In genomic region chr7:45089314-45089891, GRCh38 we compare ENCODE assay signal across 1 cellular context.
TF ChIP-seq lines count a peak whose summit lies in the region.

No MANE protein-coding gene starts in this region.

TF ChIP-seq in K562, 482 proteins besides CTCF, POLR2A, EP300 and RAD21 (continued from another document):
- TF ChIP-seq BMI1 (IDR thresholded peaks at IDR 0.05; ENCODE audit: low read length): peak; percentile 93
- no peak for TF ChIP-seq ZNF584 (CRISPR knock-in tag; IDR thresholded peaks at IDR 0.05; ENCODE audit: low read depth)
- no peak for TF ChIP-seq CBFB (CRISPR knock-in tag; IDR thresholded peaks at IDR 0.05)
- peak in 1 of 2 experiments; percentile 97; a peak in 2 of 4 replicates for TF ChIP-seq CSDE1 (IDR thresholded peaks at IDR 0.05)
- TF ChIP-seq MXI1 (IDR thresholded peaks at IDR 0.05; ENCODE audit: low read depth, low read length): peak; percentile 96
- no peak for TF ChIP-seq PHB2 (IDR thresholded peaks at IDR 0.05; ENCODE audit: low read depth)
- peak; percentile 36 for TF ChIP-seq EGR1 (conservative IDR thresholded peaks at IDR 0.05)
- TF ChIP-seq PCBP2 (IDR thresholded peaks at IDR 0.05; ENCODE audit: low read depth, low read length, poor library complexity, severe bottlenecking): no peak
- TF ChIP-seq BRD4 (IDR thresholded peaks at IDR 0.05): no peak
- no peak for TF ChIP-seq ZNF184 (CRISPR knock-in tag; IDR thresholded peaks at IDR 0.05)
- peak; percentile 18 for TF ChIP-seq HMGN3 (IDR thresholded peaks at IDR 0.05; ENCODE audit: borderline replicate concordance, extremely low read depth, insufficient read length, low read depth, low read length)
- TF ChIP-seq ZBTB12 (CRISPR knock-in tag; IDR thresholded peaks at IDR 0.05): no peak
- TF ChIP-seq, protein P1, sequence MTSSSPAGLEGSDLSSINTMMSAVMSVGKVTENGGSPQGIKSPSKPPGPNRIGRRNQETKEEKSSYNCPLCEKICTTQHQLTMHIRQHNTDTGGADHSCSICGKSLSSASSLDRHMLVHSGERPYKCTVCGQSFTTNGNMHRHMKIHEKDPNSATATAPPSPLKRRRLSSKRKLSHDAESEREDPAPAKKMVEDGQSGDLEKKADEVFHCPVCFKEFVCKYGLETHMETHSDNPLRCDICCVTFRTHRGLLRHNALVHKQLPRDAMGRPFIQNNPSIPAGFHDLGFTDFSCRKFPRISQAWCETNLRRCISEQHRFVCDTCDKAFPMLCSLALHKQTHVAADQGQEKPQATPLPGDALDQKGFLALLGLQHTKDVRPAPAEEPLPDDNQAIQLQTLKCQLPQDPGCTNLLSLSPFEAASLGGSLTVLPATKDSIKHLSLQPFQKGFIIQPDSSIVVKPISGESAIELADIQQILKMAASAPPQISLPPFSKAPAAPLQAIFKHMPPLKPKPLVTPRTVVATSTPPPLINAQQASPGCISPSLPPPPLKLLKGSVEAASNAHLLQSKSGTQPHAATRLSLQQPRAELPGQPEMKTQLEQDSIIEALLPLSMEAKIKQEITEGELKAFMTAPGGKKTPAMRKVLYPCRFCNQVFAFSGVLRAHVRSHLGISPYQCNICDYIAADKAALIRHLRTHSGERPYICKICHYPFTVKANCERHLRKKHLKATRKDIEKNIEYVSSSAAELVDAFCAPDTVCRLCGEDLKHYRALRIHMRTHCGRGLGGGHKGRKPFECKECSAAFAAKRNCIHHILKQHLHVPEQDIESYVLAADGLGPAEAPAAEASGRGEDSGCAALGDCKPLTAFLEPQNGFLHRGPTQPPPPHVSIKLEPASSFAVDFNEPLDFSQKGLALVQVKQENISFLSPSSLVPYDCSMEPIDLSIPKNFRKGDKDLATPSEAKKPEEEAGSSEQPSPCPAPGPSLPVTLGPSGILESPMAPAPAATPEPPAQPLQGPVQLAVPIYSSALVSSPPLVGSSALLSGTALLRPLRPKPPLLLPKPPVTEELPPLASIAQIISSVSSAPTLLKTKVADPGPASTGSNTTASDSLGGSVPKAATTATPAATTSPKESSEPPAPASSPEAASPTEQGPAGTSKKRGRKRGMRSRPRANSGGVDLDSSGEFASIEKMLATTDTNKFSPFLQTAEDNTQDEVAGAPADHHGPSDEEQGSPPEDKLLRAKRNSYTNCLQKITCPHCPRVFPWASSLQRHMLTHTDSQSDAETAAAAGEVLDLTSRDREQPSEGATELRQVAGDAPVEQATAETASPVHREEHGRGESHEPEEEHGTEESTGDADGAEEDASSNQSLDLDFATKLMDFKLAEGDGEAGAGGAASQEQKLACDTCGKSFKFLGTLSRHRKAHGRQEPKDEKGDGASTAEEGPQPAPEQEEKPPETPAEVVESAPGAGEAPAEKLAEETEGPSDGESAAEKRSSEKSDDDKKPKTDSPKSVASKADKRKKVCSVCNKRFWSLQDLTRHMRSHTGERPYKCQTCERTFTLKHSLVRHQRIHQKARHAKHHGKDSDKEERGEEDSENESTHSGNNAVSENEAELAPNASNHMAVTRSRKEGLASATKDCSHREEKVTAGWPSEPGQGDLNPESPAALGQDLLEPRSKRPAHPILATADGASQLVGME (CRISPR knock-in tag; IDR thresholded peaks at IDR 0.05): peak; percentile 100
- no peak for TF ChIP-seq JUNB (CRISPR knock-in tag; conservative IDR thresholded peaks at IDR 0.05)
- peak; percentile 99 for TF ChIP-seq RFX1 (IDR thresholded peaks at IDR 0.05)
- TF ChIP-seq, protein P2, sequence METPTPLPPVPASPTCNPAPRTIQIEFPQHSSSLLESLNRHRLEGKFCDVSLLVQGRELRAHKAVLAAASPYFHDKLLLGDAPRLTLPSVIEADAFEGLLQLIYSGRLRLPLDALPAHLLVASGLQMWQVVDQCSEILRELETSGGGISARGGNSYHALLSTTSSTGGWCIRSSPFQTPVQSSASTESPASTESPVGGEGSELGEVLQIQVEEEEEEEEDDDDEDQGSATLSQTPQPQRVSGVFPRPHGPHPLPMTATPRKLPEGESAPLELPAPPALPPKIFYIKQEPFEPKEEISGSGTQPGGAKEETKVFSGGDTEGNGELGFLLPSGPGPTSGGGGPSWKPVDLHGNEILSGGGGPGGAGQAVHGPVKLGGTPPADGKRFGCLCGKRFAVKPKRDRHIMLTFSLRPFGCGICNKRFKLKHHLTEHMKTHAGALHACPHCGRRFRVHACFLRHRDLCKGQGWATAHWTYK (CRISPR knock-in tag; IDR thresholded peaks at IDR 0.05): no peak
- TF ChIP-seq HDAC1 (IDR thresholded peaks at IDR 0.05): peak in 1 of 2 experiments; percentile 76; a peak in 2 of 4 replicates
- TF ChIP-seq U2AF2 (optimal IDR thresholded peaks at IDR 0.05; ENCODE audit: low read depth, low read length): no peak
- no peak for TF ChIP-seq ZZZ3 (IDR thresholded peaks at IDR 0.05)
- peak; percentile 98 for TF ChIP-seq HDAC2 (IDR thresholded peaks at IDR 0.05)
- TF ChIP-seq MTA3 (IDR thresholded peaks at IDR 0.05; ENCODE audit: borderline replicate concordance): no peak
- peak; percentile 60 for TF ChIP-seq NEUROD1 (IDR thresholded peaks at IDR 0.05; ENCODE audit: borderline replicate concordance, low read depth, low read length, partially characterized antibody)
- TF ChIP-seq RBM22 (IDR thresholded peaks at IDR 0.05; ENCODE audit: low read depth, low read length, poor library complexity, severe bottlenecking): peak; percentile 98
- 0 out of 4 replicates have a peak, but pooled peaks of 1 of the 2 experiments have one; percentile 29 for TF ChIP-seq TEAD1 (CRISPR knock-in tag; IDR thresholded peaks at IDR 0.05)
- TF ChIP-seq ZNF764 (CRISPR knock-in tag; IDR thresholded peaks at IDR 0.05; ENCODE audit: low read depth): no peak
- TF ChIP-seq ZBTB40 (IDR thresholded peaks at IDR 0.05): peak; percentile 66
- no peak for TF ChIP-seq ZBTB40 (CRISPR knock-in tag; IDR thresholded peaks at IDR 0.05)
- no peak for TF ChIP-seq DNMT1 (IDR thresholded peaks at IDR 0.05)
- no peak for TF ChIP-seq HSF4 (CRISPR knock-in tag; IDR thresholded peaks at IDR 0.05; ENCODE audit: borderline replicate concordance)
- TF ChIP-seq CREB1 (IDR thresholded peaks at IDR 0.05): no peak
- no peak for TF ChIP-seq CREB1 (CRISPR knock-in tag; IDR thresholded peaks at IDR 0.05)
- TF ChIP-seq XRCC3 (IDR thresholded peaks at IDR 0.05): no peak
- TF ChIP-seq ZNF133 (CRISPR knock-in tag; IDR thresholded peaks at IDR 0.05): no peak
- TF ChIP-seq RCOR1 (IDR thresholded peaks at IDR 0.05; ENCODE audit: borderline replicate concordance in 1 of 2, low read depth in 2 of 2, low read length in 2 of 2): peak; percentile 96 to 99
- TF ChIP-seq PKNOX1 (IDR thresholded peaks at IDR 0.05): peak; percentile 26; the same call in 1 of the 2 replicates
- peak; percentile 94; the same call in 1 of the 2 replicates for TF ChIP-seq CTBP1 (IDR thresholded peaks at IDR 0.05; ENCODE audit: borderline replicate concordance)
- no peak for TF ChIP-seq ZFP1 (CRISPR knock-in tag; IDR thresholded peaks at IDR 0.05)
- peak; percentile 96 to 98 for TF ChIP-seq KDM1A (IDR thresholded peaks at IDR 0.05)
- TF ChIP-seq MYNN (IDR thresholded peaks at IDR 0.05): 0 out of 2 replicates have a peak, but pooled peaks have one; percentile 17
- no peak for TF ChIP-seq MYNN (CRISPR knock-in tag; IDR thresholded peaks at IDR 0.05)
TF ChIP-seq in K562: peak in this region for 18.
